8 cellular contexts compared by ENCODE assay signal in the genomic region with DNA sequence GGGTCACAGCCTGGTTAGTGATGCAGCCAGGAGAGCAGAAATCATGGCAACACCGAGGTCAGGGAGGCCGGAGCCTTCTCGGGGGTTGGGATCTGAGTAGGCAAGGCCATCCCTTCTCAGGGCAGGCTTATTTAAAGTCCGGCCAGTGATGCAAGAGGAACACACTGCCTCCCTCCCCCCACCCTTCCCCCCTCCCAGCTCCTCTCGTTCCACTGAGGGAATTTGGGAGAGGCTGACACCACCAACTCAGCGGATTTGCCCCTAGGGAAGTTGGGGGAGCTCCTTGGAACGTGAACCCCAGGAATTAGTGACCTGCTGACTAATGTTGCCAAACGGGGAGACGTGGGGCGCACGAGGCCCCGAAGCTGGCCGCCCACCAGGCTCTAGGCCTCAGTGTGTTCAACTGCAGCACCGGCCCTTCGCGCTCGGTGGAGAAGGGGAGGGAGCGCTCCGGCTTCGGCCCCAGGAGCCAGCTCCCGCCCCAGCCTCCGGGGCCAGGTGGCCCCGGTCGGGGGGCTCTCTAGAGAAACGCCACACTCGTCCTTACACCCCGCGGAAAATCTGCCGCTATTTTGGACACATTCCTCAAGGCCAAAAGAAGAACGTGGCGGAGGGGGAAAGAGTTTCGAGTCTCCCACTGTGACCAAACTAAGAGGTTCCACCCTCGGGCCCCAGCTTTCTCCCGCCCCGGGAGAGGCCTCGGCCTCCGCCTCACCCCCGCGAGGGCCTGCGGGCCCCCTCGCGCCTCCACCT. TPM values are rescaled to one million over a fixed set of nuclear protein-coding genes. Genes with fewer than 3 reads are reported as not detected.
A peak's percentile ranks its signal among the peaks of the same experiment; 100 is the strongest.
DNase-seq lines count a peak whose midpoint lies in the region; ATAC-seq and TF ChIP-seq lines count a peak whose summit lies in the region.

No MANE protein-coding gene starts in this region.

- H3K9ac ChIP-seq in H9 (ENCODE audit: extremely low read depth, insufficient read length, low read length) (peak overlapping the region; percentile 89), OCI-LY1 (ENCODE audit: low read length) (peak overlapping the region; percentile 71)

- WGBS in H9 (ENCODE audit: extremely low coverage, insufficient read length, low lambda C conversion rate), result no CpG with 5 or more reads among the region's 42 CpGs
- 0 to 1% (median 1%) methylated on average over 41 to 42 of the region's 42 CpGs for WGBS in psoas muscle, 3 donors

- peak overlapping the region; percentile 97 for H4K91ac ChIP-seq in H9 (ENCODE audit: insufficient read length, low read depth, low read length)

- no peak overlapping the region for H2BK15ac ChIP-seq in H9 (ENCODE audit: low read depth, low read length)

- intact Hi-C loops in ascending aorta (cut with DNase I), result loop anchor here (1.0 to 5.0 kb wide), 2 partner anchors 43 to 51 kb away; no protein-coding TSS in a partner anchor
- intact Hi-C loops in psoas muscle (cut with DNase I), result no loop called here

- no peaks in the 10 kb centered on the region for H3K9me2 ChIP-seq in OCI-LY1 (ENCODE audit: low read depth, low read length)

- no peak overlapping the region for H3T11ph ChIP-seq in H9 (ENCODE audit: low read length)

- peak overlapping the region; percentile 96 for H3K18ac ChIP-seq in H9 (ENCODE audit: insufficient read length, low read depth, low read length)

- H3F3A ChIP-seq in OCI-LY1 (ENCODE audit: insufficient read depth, low read length), result no peaks in the 10 kb centered on the region

- peak overlapping the region; percentile 41 for H2BK5ac ChIP-seq in H9 (ENCODE audit: insufficient read length, low read length)

- H3K9me3 ChIP-seq in H9 (ENCODE audit: control insufficient read depth, low read depth, low read length), result no peaks in the 10 kb centered on the region
- H3K9me3 ChIP-seq in OCI-LY1 (ENCODE audit: low read length), result no peaks in the 10 kb centered on the region
- no peaks in the 10 kb centered on the region for H3K9me3 ChIP-seq in ascending aorta
- H3K9me3 ChIP-seq in psoas muscle, result no peaks in the 10 kb centered on the region

- H3K79me1 ChIP-seq in H9 (ENCODE audit: insufficient read depth, low read depth, low read length, poor library complexity, severe bottlenecking), result peaks cover 4% of the 10 kb centered on the region

- no peak overlapping the region for H3K56ac ChIP-seq in H9 (ENCODE audit: insufficient read length, low read depth, low read length)

- peaks cover 5% of the 10 kb centered on the region for H3K27me3 Mint-ChIP-seq in H9 (ENCODE audit: low read depth)

- no peak overlapping the region for H4K8ac ChIP-seq in H9 (replicated peaks; ENCODE audit: insufficient read length, low read depth, low read length)

- no peaks in the 10 kb centered on the region for H4K20me1 ChIP-seq in H9 (ENCODE audit: control insufficient read depth, insufficient read depth, insufficient read length)
- no peaks in the 10 kb centered on the region for H4K20me1 ChIP-seq in OCI-LY1 (ENCODE audit: insufficient read depth, low read length)

- H3K4me3 Mint-ChIP-seq in H9, result peak overlapping the region; percentile 81 to 87

- H2BK12ac ChIP-seq in H9 (ENCODE audit: insufficient read length, low read depth, low read length), result peak overlapping the region; percentile 52

- TF ChIP-seq CTCF in H9 (conservative IDR thresholded peaks at IDR 0.05) (no peak), OCI-LY1 (IDR thresholded peaks at IDR 0.05; ENCODE audit: low read length) (no peak), ascending aorta (IDR thresholded peaks at IDR 0.05) (peak in 1 of 3 experiments; percentile 2), psoas muscle (IDR thresholded peaks at IDR 0.05) (no peak)

- H3K36me3 Mint-ChIP-seq in H9 (ENCODE audit: insufficient read depth in 1 of 3, low read depth in 3 of 3), result peaks cover 0 to 3% (median 0%) of the 10 kb centered on the region in 3 experiments; a peak in 4 of 7 replicates

- H3K27me3 ChIP-seq in H9 (ENCODE audit: insufficient read depth, low read length) (no peaks in the 10 kb centered on the region), OCI-LY1 (ENCODE audit: insufficient read depth, low read length) (no peaks in the 10 kb centered on the region; the same call in 1 of the 2 replicates), ascending aorta (no peaks in the 10 kb centered on the region), psoas muscle (ENCODE audit: insufficient read depth in 3 of 3, low read length in 2 of 3) (no peaks in the 10 kb centered on the region)

- H3K27ac ChIP-seq in H9 (ENCODE audit: insufficient read length, low read depth, low read length) (peak overlapping the region; percentile 16), OCI-LY1 (ENCODE audit: low read depth, low read length, poor library complexity, severe bottlenecking) (no peak overlapping the region), ascending aorta (peak overlapping the region; percentile 98 to 100), psoas muscle (peak overlapping the region; percentile 100)

- H3K23ac ChIP-seq in H9 (ENCODE audit: insufficient read length, low read depth, low read length), result no peak overlapping the region

- peak overlapping the region; percentile 87 to 99 (median 95) for H3K27ac Mint-ChIP-seq in H9

- peaks cover 16% of the 10 kb centered on the region for H3K4me1 ChIP-seq in H9 (ENCODE audit: insufficient read depth, low read length)
- peaks cover 26% of the 10 kb centered on the region for H3K4me1 ChIP-seq in OCI-LY1 (ENCODE audit: insufficient read depth, low read length, severe bottlenecking)
- H3K4me1 ChIP-seq in ascending aorta, result peaks cover 24 to 48% of the 10 kb centered on the region in 2 donors
- peaks cover 64% of the 10 kb centered on the region for H3K4me1 ChIP-seq in psoas muscle

- H3K36me3 ChIP-seq in OCI-LY1 (ENCODE audit: insufficient read depth, low read length), result no peaks in the 10 kb centered on the region
- no peaks in the 10 kb centered on the region for H3K36me3 ChIP-seq in ascending aorta
- H3K36me3 ChIP-seq in psoas muscle (ENCODE audit: insufficient read depth in 1 of 2, low read depth in 1 of 2), result peaks cover 0 to 14% of the 10 kb centered on the region in 2 donors

- H3K4me3 ChIP-seq in GM08714 (ENCODE audit: low read length) (peak overlapping the region; percentile 75), OCI-LY1 (ENCODE audit: low read depth, low read length, poor library complexity, severe bottlenecking) (peak overlapping the region; percentile 82), ascending aorta (peak overlapping the region; percentile 94 to 96), psoas muscle (peak overlapping the region; percentile 96)

- peak overlapping the region; percentile 98 for H3K14ac ChIP-seq in H9 (ENCODE audit: insufficient read depth, low read length)

- DNase-seq in H9 (peak; percentile 80), ascending aorta (ENCODE audit: low spot score in 2 of 2) (peak; percentile 55 to 94), hepatic stellate cell (ENCODE audit: low spot score) (peak; percentile 91), psoas muscle (peak; percentile 85 to 93), DMS79 (lab: John Stamatoyannopoulos, UW) (no peak)

- H3K4me1 Mint-ChIP-seq in H9, result peaks cover 57 to 59% of the 10 kb centered on the region in 2 experiments

- H2AFZ ChIP-seq in H9 (ENCODE audit: low read length), result no peak overlapping the region
- no peak overlapping the region for H2AFZ ChIP-seq in OCI-LY1 (ENCODE audit: low read length)

- no peak overlapping the region for H2BK20ac ChIP-seq in H9 (ENCODE audit: low read depth, low read length, poor library complexity, severe bottlenecking)

- H2AK5ac ChIP-seq in H9 (ENCODE audit: insufficient read length, low read length), result no peak overlapping the region

- H3K9me3 Mint-ChIP-seq in H9, result no peaks in the 10 kb centered on the region

- peaks cover 20% of the 10 kb centered on the region for H3K23me2 ChIP-seq in H9 (ENCODE audit: insufficient read length, low read depth, low read length, poor library complexity, severe bottlenecking)

- ATAC-seq in psoas muscle (peak; percentile 59 to 71 (median 64)), HG03520 (IDR thresholded peaks at IDR 0.05; ENCODE audit: unreplicated experiment) (no peak)

- H3K4me2 ChIP-seq in H9 (ENCODE audit: insufficient read depth, insufficient read length, low read length) (peak overlapping the region; percentile 58), OCI-LY1 (ENCODE audit: low read length) (peak overlapping the region; percentile 81)

- no peak overlapping the region for H4K5ac ChIP-seq in H9 (ENCODE audit: insufficient read length, low read depth, low read length)

- no peak overlapping the region for H2BK120ac ChIP-seq in H9 (ENCODE audit: low read depth, low read length, poor library complexity, severe bottlenecking)

- H3K79me2 ChIP-seq in H9 (ENCODE audit: insufficient read depth, low read length), result peaks cover 33% of the 10 kb centered on the region; the same call in 1 of the 2 replicates
- H3K79me2 ChIP-seq in OCI-LY1 (ENCODE audit: insufficient read depth, low read length), result no peaks in the 10 kb centered on the region

- H3K4ac ChIP-seq in H9 (ENCODE audit: low read depth, low read length), result peak overlapping the region; percentile 92

RNA-seq across cellular contexts. Expression of a gene that starts 1.6 kb away (rescaled TPM):
- total RNA-seq in H9 (2021) (97.5 and 103 TPM in 2 replicates), ascending aorta (129 TPM), psoas muscle (10 to 100 TPM; 71.3 to 91.8 (median 80.0) TPM)
- polyA plus RNA-seq in psoas muscle, result 10 to 100 TPM; 13.9 to 64.7 (median 44.5) TPM

RNA-seq across cellular contexts. Expression of a gene that starts 26.4 kb away (rescaled TPM):
- total RNA-seq in H9 (2021) (1.9 and 2.2 TPM in 2 replicates), ascending aorta (6.4 TPM), psoas muscle (1 to 10 TPM; 1.9 to 7.5 (median 4.7) TPM)
- 1 to 10 TPM in 2 of 3 donors, under 1 TPM in 1; 0.94 to 4.6 (median 1.8) TPM for polyA plus RNA-seq in psoas muscle
